Comparison of ENCODE assay signal across 15 cellular contexts in genomic region chr9:111078391-111079038, GRCh38. TPM values are rescaled to one million over a fixed set of nuclear protein-coding genes. Genes with fewer than 3 reads are reported as not detected.
DNase-seq lines count a peak whose midpoint lies in the region; ATAC-seq and TF ChIP-seq lines count a peak whose summit lies in the region.
"Had no signal": no experiment of that assay in that cellular context is flagged by ENCODE, and none has a peak within 500 bp of the region (broad histone marks: within the 10 kb centered on the region; RNA-seq: fewer than 3 reads in every experiment).

No MANE protein-coding gene starts in this region.

- DNase-seq in NOMO-1 treated with DMSO at 0.1 percent for 48 hours (lab: John Stamatoyannopoulos, UW; ENCODE audit: unreplicated experiment) = peak; percentile 73
- peak; percentile 27 for DNase-seq in osteoblast (ENCODE audit: insufficient read length, low spot score, missing footprints)
- no peak for DNase-seq in AG08395 (ENCODE audit: low spot score)
- no peak for DNase-seq in hippocampal formation (lab: John Stamatoyannopoulos, UW)
- DNase-seq in anterior cingulate cortex (lab: John Stamatoyannopoulos, UW) = no peak
- DNase-seq: activated B cell treated with CpG ODN at 0.5 μM for 24 hours, activated T-cell treated with anti-CD3 and anti-CD28 coated beads for 4 hours, adrenal gland, left cardiac atrium, NCI-H1436 treated with DMSO at 0.1 percent for 48 hours had no signal

- no peaks in the 10 kb centered on the region for H3K79me2 ChIP-seq in osteoblast (ENCODE audit: insufficient read depth, low read length)

- no peaks in the 10 kb centered on the region for H3K27me3 ChIP-seq in osteoblast (ENCODE audit: insufficient read depth, low read length)
- H3K27me3 ChIP-seq: adrenal gland had no signal

- H3K4me2 ChIP-seq in osteoblast (ENCODE audit: insufficient read depth, low read length) = no peak overlapping the region

- H2AFZ ChIP-seq in osteoblast (ENCODE audit: low read length) = no peak overlapping the region

- no peaks in the 10 kb centered on the region for H3K9me3 ChIP-seq in osteoblast (ENCODE audit: low read depth, low read length)
- H3K9me3 ChIP-seq: adrenal gland had no signal

- no peaks in the 10 kb centered on the region for H3K36me3 ChIP-seq in osteoblast (ENCODE audit: insufficient read depth, low read length)
- H3K36me3 ChIP-seq: adrenal gland had no signal

- H3K4me1 ChIP-seq in osteoblast (ENCODE audit: insufficient read depth, low read length) = no peaks in the 10 kb centered on the region
- H3K4me1 ChIP-seq: adrenal gland had no signal

- peak; percentile 59 for ATAC-seq in GM18867 (IDR thresholded peaks at IDR 0.05; ENCODE audit: unreplicated experiment)
- peak; percentile 68 for ATAC-seq in HG02798 (IDR thresholded peaks at IDR 0.05; ENCODE audit: poor library complexity, unreplicated experiment)
- no peak for ATAC-seq in HG02571 (IDR thresholded peaks at IDR 0.05; ENCODE audit: unreplicated experiment)
- ATAC-seq: left cardiac atrium had no signal

- no peak for TF ChIP-seq CTCF in osteoblast (IDR thresholded peaks at IDR 0.05; ENCODE audit: extremely low read depth, low read depth, low read length)

- no peak overlapping the region for H3K27ac ChIP-seq in osteoblast (ENCODE audit: low read depth, low read length)
- H3K27ac ChIP-seq: adrenal gland had no signal

- no peak overlapping the region for H3K4me3 ChIP-seq in osteoblast (ENCODE audit: insufficient read depth, low read length)
- H3K4me3 ChIP-seq: adrenal gland had no signal

- H4K20me1 ChIP-seq in osteoblast (ENCODE audit: insufficient read depth, low read length) = no peaks in the 10 kb centered on the region

RNA-seq across cellular contexts. Expression of gene LPAR1, which starts 40.2 kb away (rescaled TPM):
- 119 and 151 TPM in 2 replicates for total RNA-seq in osteoblast
- total RNA-seq: activated B cell treated with CpG ODN at 0.5 μM for 24 hours, dermis microvascular lymphatic vessel endothelial cell, SK-MEL-5 had no signal

Comparison
In these comparisons a context has a peak if more than half of its experiments do, and no peak if none do; other contexts are left out.
1. DNase-seq: peak in NOMO-1 treated with DMSO at 0.1 percent for 48 hours (single experiment) and osteoblast (single experiment); none in AG08395 (single experiment), hippocampal formation (0 of 2) and anterior cingulate cortex (0 of 58).